ENCODE assay signal across 13 cellular contexts in genomic region chr2:212979799-212980198, GRCh38.
DNase-seq lines count a peak whose midpoint lies in the region; ATAC-seq, FAIRE-seq and TF ChIP-seq lines count a peak whose summit lies in the region.
"Had no signal": no experiment of that assay in that cellular context is flagged by ENCODE, and none has a peak within 500 bp of the region (broad histone marks: within the 10 kb centered on the region; RNA-seq: fewer than 3 reads in every experiment).

No MANE protein-coding gene starts in this region.

- H3K79me2 ChIP-seq in K562 (ENCODE audit: control insufficient read depth, insufficient read depth, low read length) = no peaks in the 10 kb centered on the region
- H3K79me2 ChIP-seq in osteoblast (ENCODE audit: insufficient read depth, low read length) = no peaks in the 10 kb centered on the region

- H3K27ac ChIP-seq in cardiac muscle cell = peak overlapping the region; percentile 27
- no peak overlapping the region for H3K27ac ChIP-seq in right cardiac atrium (ENCODE audit: low read length)
- no peak overlapping the region for H3K27ac ChIP-seq in K562 (ENCODE audit: extremely low read depth, low read depth, low read length)
- H3K27ac ChIP-seq in urinary bladder (ENCODE audit: low read depth) = peak overlapping the region; percentile 38
- H3K27ac ChIP-seq in osteoblast (ENCODE audit: low read depth, low read length) = no peak overlapping the region
- H3K27ac ChIP-seq: adrenal gland, SJCRH30 had no signal

- WGBS in right cardiac atrium = 30% methylated on average over 1 of the region's 1 CpG
- 0% methylated on average over 1 of the region's 1 CpG for WGBS in K562 (ENCODE audit: insufficient coverage, low coverage, missing lambda C conversion rate)
- 22% methylated on average over 1 of the region's 1 CpG for WGBS in urinary bladder

- H3K9me3 Mint-ChIP-seq in activated T-cell treated with anti-CD3 and anti-CD28 coated beads, Interleukin-2, amount 50 U/mL, for 72 hours = no peaks in the 10 kb centered on the region

- no peak for ATAC-seq in right cardiac atrium
- ATAC-seq in K562 = no peak
- no peak for ATAC-seq in activated T-cell treated with anti-CD3 and anti-CD28 coated beads, Interleukin-2, amount 50 U/mL, for 72 hours (replicated peaks in 1 of 2)
- no peak for ATAC-seq in HG02970 (IDR thresholded peaks at IDR 0.05; ENCODE audit: low FRiP score, unreplicated experiment)

- H3K4me2 ChIP-seq in K562 (ENCODE audit: insufficient read depth, low read length) (no peak overlapping the region), osteoblast (ENCODE audit: insufficient read depth, low read length) (no peak overlapping the region)

- H3K9me3 ChIP-seq in cardiac muscle cell (ENCODE audit: low read depth) (no peaks in the 10 kb centered on the region), right cardiac atrium (ENCODE audit: control insufficient read depth, low read length) (no peaks in the 10 kb centered on the region), K562 (replicated peaks; ENCODE audit: control insufficient read depth, insufficient read depth, low read depth, low read length) (no peaks in the 10 kb centered on the region), osteoblast (ENCODE audit: low read depth, low read length) (no peaks in the 10 kb centered on the region)
- H3K9me3 ChIP-seq: adrenal gland, SJCRH30 had no signal

- no peak for TF ChIP-seq EP300 in K562 (IDR thresholded peaks at IDR 0.05; ENCODE audit: low read length)

- TF ChIP-seq CTCF in cardiac muscle cell (IDR thresholded peaks at IDR 0.05; ENCODE audit: low read depth, low read length) (no peak), K562 (IDR thresholded peaks at IDR 0.05 in 2 of 3, conservative IDR thresholded peaks at IDR 0.05 in 1 of 3; ENCODE audit: insufficient read depth in 2 of 3, low read depth in 1 of 3, low read length in 3 of 3) (no peak), osteoblast (IDR thresholded peaks at IDR 0.05; ENCODE audit: extremely low read depth, low read depth, low read length) (no peak)

- no peak for FAIRE-seq in K562 (lab: Jason Lieb, UNC)

- H3K9me1 ChIP-seq in K562 (ENCODE audit: control insufficient read depth, insufficient read depth, low read length) = no peaks in the 10 kb centered on the region

- TF ChIP-seq POLR2A in K562 (conservative IDR thresholded peaks at IDR 0.05) = no peak

- H4K20me1 ChIP-seq in K562 (replicated peaks; ENCODE audit: control insufficient read depth, insufficient read depth, low read length) (no peaks in the 10 kb centered on the region), osteoblast (ENCODE audit: insufficient read depth, low read length) (no peaks in the 10 kb centered on the region)

- CTCF ChIA-PET in K562 (lab: Yijun Ruan, JAX; ENCODE audit: low intra/inter-chr PET ratio) = no interaction called here

- intact Hi-C loops in right cardiac atrium (cut with DNase I) = no loop called here
- intact Hi-C loops in K562 (cut with micrococcal nuclease) = no loop called here

- in situ Hi-C loops in K562 (cut with MboI) = no loop called here

- no peaks in the 10 kb centered on the region for H3K36me3 Mint-ChIP-seq in activated T-cell treated with anti-CD3 and anti-CD28 coated beads, Interleukin-2, amount 50 U/mL, for 72 hours (ENCODE audit: insufficient read depth in 2 of 2)

- H3K4me1 ChIP-seq in cardiac muscle cell (ENCODE audit: low read depth) = peaks cover 26% of the 10 kb centered on the region
- peaks cover 3% of the 10 kb centered on the region for H3K4me1 ChIP-seq in right cardiac atrium (ENCODE audit: control insufficient read depth, insufficient read depth, low read length)
- no peaks in the 10 kb centered on the region for H3K4me1 ChIP-seq in K562 (replicated peaks in 1 of 2; ENCODE audit: control insufficient read depth in 2 of 2, insufficient read depth in 2 of 2, low read length in 2 of 2)
- no peaks in the 10 kb centered on the region for H3K4me1 ChIP-seq in urinary bladder (ENCODE audit: insufficient read depth)
- peaks cover 7% of the 10 kb centered on the region for H3K4me1 ChIP-seq in osteoblast (ENCODE audit: insufficient read depth, low read length)
- H3K4me1 ChIP-seq: SJCRH30 had no signal

- TF ChIP-seq RAD21 in K562 (CRISPR knock-in tag; conservative IDR thresholded peaks at IDR 0.05 in 1 of 2, IDR thresholded peaks at IDR 0.05 in 1 of 2) = no peak

- H2AFZ ChIP-seq in K562 (ENCODE audit: low read depth, low read length) (no peak overlapping the region), osteoblast (ENCODE audit: low read length) (no peak overlapping the region)

- H3K4me3 Mint-ChIP-seq in activated T-cell treated with anti-CD3 and anti-CD28 coated beads, Interleukin-2, amount 50 U/mL, for 72 hours = peak overlapping the region in 1 of 2 donors; percentile 17

- peaks cover 18% of the 10 kb centered on the region for H3K27me3 Mint-ChIP-seq in activated T-cell treated with anti-CD3 and anti-CD28 coated beads, Interleukin-2, amount 50 U/mL, for 72 hours (ENCODE audit: low read depth)

- H3K36me3 ChIP-seq in cardiac muscle cell (no peaks in the 10 kb centered on the region), K562 (ENCODE audit: control insufficient read depth, insufficient read depth, low read length) (no peaks in the 10 kb centered on the region), urinary bladder (ENCODE audit: insufficient read depth) (no peaks in the 10 kb centered on the region), osteoblast (ENCODE audit: insufficient read depth, low read length) (no peaks in the 10 kb centered on the region)
- H3K36me3 ChIP-seq: adrenal gland, SJCRH30 had no signal

- no TSS peak for BruUV-seq in K562 (replicated peaks; lab: Mats Ljungman, UMichigan)

- DNase-seq in cardiac muscle cell (ENCODE audit: low read depth in 1 of 2, low spot score in 1 of 2) (no peak), right cardiac atrium (no peak), OCI-M1 (lab: John Stamatoyannopoulos, UW) (peak; percentile 91), K562 (ENCODE audit: extremely low read depth in 1 of 4, low spot score in 3 of 4) (no peak), osteoblast (ENCODE audit: insufficient read length, low spot score, missing footprints) (no peak)
- DNase-seq in activated T-cell treated with anti-CD3 and anti-CD28 coated beads, Interleukin-2, amount 50 U/mL, for 72 hours = no peak
- DNase-seq: activated T-cell treated with anti-CD3 and anti-CD28 coated beads, Interleukin-2, amount 50 U/mL, for 1 hour; adrenal gland; NCI-H2171; SJCRH30; stimulated activated CD4-positive, alpha-beta T cell treated with anti-CD3 and anti-CD28 coated beads, Interleukin-12 subunit alpha, Interleukin-12 subunit beta, amount 100 ng/mL, for 4 hours had no signal

- POLR2A ChIA-PET in K562 (lab: Yijun Ruan, JAX) = no interaction called here

- no peak overlapping the region for H3K27ac Mint-ChIP-seq in activated T-cell treated with anti-CD3 and anti-CD28 coated beads, Interleukin-2, amount 50 U/mL, for 72 hours

- H3K27me3 ChIP-seq in cardiac muscle cell = no peaks in the 10 kb centered on the region
- no peaks in the 10 kb centered on the region for H3K27me3 ChIP-seq in right cardiac atrium (ENCODE audit: control insufficient read depth, insufficient read depth)
- no peaks in the 10 kb centered on the region for H3K27me3 ChIP-seq in K562 (ENCODE audit: control insufficient read depth in 2 of 2, insufficient read depth in 2 of 2, low read length in 2 of 2)
- H3K27me3 ChIP-seq in osteoblast (ENCODE audit: insufficient read depth, low read length) = no peaks in the 10 kb centered on the region
- H3K27me3 ChIP-seq: adrenal gland, SJCRH30 had no signal

- no peak overlapping the region for H3K9ac ChIP-seq in K562 (ENCODE audit: insufficient read depth in 1 of 2, low read depth in 2 of 2, low read length in 2 of 2)

- peaks cover 16% of the 10 kb centered on the region for H3K4me1 Mint-ChIP-seq in activated T-cell treated with anti-CD3 and anti-CD28 coated beads, Interleukin-2, amount 50 U/mL, for 72 hours (ENCODE audit: low read depth)

- no peak overlapping the region for H3K4me3 ChIP-seq in cardiac muscle cell
- no peak overlapping the region for H3K4me3 ChIP-seq in right cardiac atrium (ENCODE audit: low read length)
- no peak overlapping the region for H3K4me3 ChIP-seq in K562
- H3K4me3 ChIP-seq in urinary bladder (ENCODE audit: low read depth, low read length) = no peak overlapping the region
- H3K4me3 ChIP-seq in osteoblast (ENCODE audit: insufficient read depth, low read length) = no peak overlapping the region
- H3K4me3 ChIP-seq: adrenal gland, SJCRH30 had no signal

TF ChIP-seq in K562, 482 proteins besides CTCF, POLR2A, EP300 and RAD21:
- no peak for TF ChIP-seq ZKSCAN3 (CRISPR knock-in tag; IDR thresholded peaks at IDR 0.05)
- TF ChIP-seq GATA2 (CRISPR knock-in tag; IDR thresholded peaks at IDR 0.05) = peak; percentile 31; the same call in 1 of the 2 replicates

Comparison
In these comparisons a context has a peak if more than half of its experiments do, and no peak if none do; other contexts are left out.
1. H3K27ac ChIP-seq: peak in cardiac muscle cell (single experiment) and urinary bladder (single experiment); none in right cardiac atrium (single experiment), K562 (single experiment) and osteoblast (single experiment).